7 cellular contexts compared by ENCODE assay signal in genomic region chr20:43914697-43915208, GRCh38.
DNase-seq lines count a peak whose midpoint lies in the region; ATAC-seq and TF ChIP-seq lines count a peak whose summit lies in the region.

TOX2 (plus strand) TSS chr20:43914852; CDS start chr20:43914892, 40 bp downstream.

- H3K4me1 Mint-ChIP-seq in activated naive CD8-positive, alpha-beta T cell treated with anti-CD3 and anti-CD28 coated beads, Interleukin-2, amount 50 U/mL, for 24 hours = peaks cover 46% of the 10 kb centered on the region

- peak; percentile 7 for TF ChIP-seq CTCF in RWPE2 (IDR thresholded peaks at IDR 0.05; ENCODE audit: poor library complexity, severe bottlenecking)

- peak within 1 kb of the TSS; percentile 5 for H3K9ac ChIP-seq in iPS-15b (ENCODE audit: low read depth, low read length)

- H3K4me3 Mint-ChIP-seq in activated naive CD8-positive, alpha-beta T cell treated with anti-CD3 and anti-CD28 coated beads, Interleukin-2, amount 50 U/mL, for 24 hours = peak within 1 kb of the TSS; percentile 78

- H3K9me3 ChIP-seq in RWPE2 (ENCODE audit: severe bottlenecking) = peaks cover 10% of the 10 kb centered on the region
- H3K9me3 ChIP-seq in iPS-15b (ENCODE audit: control insufficient read depth, insufficient read depth, low read length) = no peaks in the 10 kb centered on the region

- H3K4me1 ChIP-seq in RWPE2 (ENCODE audit: insufficient read depth, poor library complexity, severe bottlenecking) (peaks cover 13% of the 10 kb centered on the region), iPS-15b (ENCODE audit: control insufficient read depth, insufficient read depth, low read length) (no peaks in the 10 kb centered on the region)

- peaks cover 18% of the 10 kb centered on the region for H3K9me3 Mint-ChIP-seq in activated naive CD8-positive, alpha-beta T cell treated with anti-CD3 and anti-CD28 coated beads, Interleukin-2, amount 50 U/mL, for 24 hours

- H3K36me3 ChIP-seq in RWPE2 (ENCODE audit: low read depth) (no peaks in the 10 kb centered on the region), iPS-15b (ENCODE audit: control insufficient read depth, insufficient read depth, low read length) (no peaks in the 10 kb centered on the region)

- H3K27me3 ChIP-seq in RWPE2 (ENCODE audit: insufficient read depth, poor library complexity, severe bottlenecking) (no peaks in the 10 kb centered on the region), iPS-15b (ENCODE audit: control insufficient read depth, insufficient read depth, low read length) (peaks cover 52% of the 10 kb centered on the region)

- no peak within 1 kb of the TSS for H3K27ac ChIP-seq in RWPE2 (ENCODE audit: poor library complexity, severe bottlenecking)

- peaks cover 56% of the 10 kb centered on the region for H3K27me3 Mint-ChIP-seq in activated naive CD8-positive, alpha-beta T cell treated with anti-CD3 and anti-CD28 coated beads, Interleukin-2, amount 50 U/mL, for 24 hours

- peak; percentile 86 for DNase-seq in RWPE2 (ENCODE audit: low spot score)
- DNase-seq in activated naive CD8-positive, alpha-beta T cell treated with anti-CD3 and anti-CD28 coated beads, Interleukin-2, amount 50 U/mL, for 24 hours = peak; percentile 31
- peak; percentile 49 for DNase-seq in stimulated activated CD4-positive, alpha-beta T cell treated with anti-CD3 and anti-CD28 coated beads, Interleukin-4, amount 100 ng/mL, for 1 hour
- DNase-seq in UCSD-AML1 (lab: John Stamatoyannopoulos, UW; ENCODE audit: unreplicated experiment) = no peak

- peaks cover 14% of the 10 kb centered on the region for H3K36me3 Mint-ChIP-seq in activated naive CD8-positive, alpha-beta T cell treated with anti-CD3 and anti-CD28 coated beads, Interleukin-2, amount 50 U/mL, for 24 hours (ENCODE audit: low read depth)

- H3K4me3 ChIP-seq in RWPE2 (ENCODE audit: severe bottlenecking) = peak within 1 kb of the TSS; percentile 80
- peak within 1 kb of the TSS; percentile 65 for H3K4me3 ChIP-seq in iPS-15b (ENCODE audit: low read depth, low read length)

- peak; percentile 45 for ATAC-seq in GM18907 (IDR thresholded peaks at IDR 0.05; ENCODE audit: unreplicated experiment)
- ATAC-seq in HG03064 (IDR thresholded peaks at IDR 0.05; ENCODE audit: low read depth, unreplicated experiment) = peak; percentile 51
- peak; percentile 88 for ATAC-seq in RWPE2 (ENCODE audit: low read depth)
- ATAC-seq in activated naive CD8-positive, alpha-beta T cell treated with anti-CD3 and anti-CD28 coated beads, Interleukin-2, amount 50 U/mL, for 24 hours = peak; percentile 35

- H3K27ac Mint-ChIP-seq in activated naive CD8-positive, alpha-beta T cell treated with anti-CD3 and anti-CD28 coated beads, Interleukin-2, amount 50 U/mL, for 24 hours = peak within 1 kb of the TSS; percentile 65

Comparison
In these comparisons a context has a peak if more than half of its experiments do, and no peak if none do; other contexts are left out.
1. ATAC-seq: peak in every context shown above with its lines; median percentile 88 in RWPE2; 51 in HG03064; 45 in GM18907; 35 in activated naive CD8-positive, alpha-beta T cell treated with anti-CD3 and anti-CD28 coated beads, Interleukin-2, amount 50 U/mL, for 24 hours.